In genomic region chr1:211217392-211217791, GRCh38 we compare ENCODE assay signal across 8 cellular contexts.
"Had no signal": no experiment of that assay in that cellular context is flagged by ENCODE, and none has a peak within 500 bp of the region (broad histone marks: within the 10 kb centered on the region; RNA-seq: fewer than 3 reads in every experiment).

No MANE protein-coding gene starts in this region.

- DNase-seq: GDM1, GF-D8 had no signal

- ATAC-seq: GM12878 had no signal

- FAIRE-seq: G401.6, GM12878, GM12891, GM12892, GM18507, GM19239 had no signal

- H3K4me3 ChIP-seq: GM12878 had no signal
